ENCODE assay signal across 21 cellular contexts in the genomic region with DNA sequence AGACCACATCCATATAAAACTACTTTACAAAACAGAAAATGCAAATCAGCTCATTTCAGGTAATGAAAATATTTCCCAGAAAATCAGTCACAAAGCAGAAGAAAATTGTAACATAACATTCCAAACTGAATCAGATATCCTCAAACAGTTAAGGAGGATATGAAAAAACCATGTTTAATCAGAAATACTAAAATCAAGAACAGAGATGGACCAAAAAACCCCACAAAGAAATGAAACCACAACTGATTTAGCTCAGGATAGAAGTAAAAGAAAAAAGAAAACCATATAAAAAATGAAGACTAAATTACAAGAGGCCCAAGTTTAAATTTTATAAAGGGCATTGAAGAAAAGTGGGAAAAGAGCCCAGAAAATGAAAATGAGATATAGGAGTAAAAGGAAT.
DNase-seq lines count a peak whose midpoint lies in the region; ATAC-seq and FAIRE-seq lines count a peak whose summit lies in the region.
"Had no signal": no experiment of that assay in that cellular context is flagged by ENCODE, and none has a peak within 500 bp of the region (broad histone marks: within the 10 kb centered on the region; RNA-seq: fewer than 3 reads in every experiment).

No MANE protein-coding gene starts in this region.

- no peaks in the 10 kb centered on the region for H3K27me3 Mint-ChIP-seq in stimulated activated naive CD8-positive, alpha-beta T cell treated with anti-CD3 and anti-CD28 coated beads, Interleukin-15, Interleukin-2, amounts not matched to agents 100 ng/mL and 50 ng/mL, for 24 hours
- no peaks in the 10 kb centered on the region for H3K27me3 Mint-ChIP-seq in activated naive CD8-positive, alpha-beta T cell
- no peaks in the 10 kb centered on the region for H3K27me3 Mint-ChIP-seq in stimulated activated naive B cell treated with anti-CD40 and anti-IgM and Interleukin-4, amounts not matched to agents 10 μg/mL and 1 μg/mL and 100 μg/mL, for 72 hours

- H3K9me3 Mint-ChIP-seq in stimulated activated naive CD8-positive, alpha-beta T cell treated with anti-CD3 and anti-CD28 coated beads, Interleukin-15, Interleukin-2, amounts not matched to agents 100 ng/mL and 50 ng/mL, for 24 hours: no peaks in the 10 kb centered on the region
- no peaks in the 10 kb centered on the region for H3K9me3 Mint-ChIP-seq in activated naive CD8-positive, alpha-beta T cell (ENCODE audit: low read depth)
- no peaks in the 10 kb centered on the region for H3K9me3 Mint-ChIP-seq in stimulated activated naive B cell treated with anti-CD40 and anti-IgM and Interleukin-4, amounts not matched to agents 10 μg/mL and 1 μg/mL and 100 μg/mL, for 72 hours
- H3K9me3 Mint-ChIP-seq: CD8-positive, alpha-beta T cell had no signal

- DNase-seq in stimulated activated naive CD8-positive, alpha-beta T cell treated with anti-CD3 and anti-CD28 coated beads, Interleukin-15, Interleukin-2, amounts not matched to agents 100 U/mL and 50 U/mL, for 24 hours: no peak
- DNase-seq in frontal cortex (ENCODE audit: low spot score in 2 of 2) (no peak), ecto neural progenitor cell (ENCODE audit: low spot score) (no peak), GF-D8 (lab: John Stamatoyannopoulos, UW) (no peak), NCI-H187 treated with DMSO at 0.1 percent for 48 hours (lab: John Stamatoyannopoulos, UW) (no peak)
- DNase-seq in stimulated activated naive B cell treated with anti-CD40 and anti-IgM and Interleukin-4, amounts not matched to agents 10 μg/mL and 1 μg/mL and 100 μg/mL, for 72 hours: no peak
- DNase-seq: ACHN; CD8-positive, alpha-beta T cell; DND-41; GM23248; NCI-H1092 treated with DMSO at 0.1 percent for 48 hours; NCI-H146; NCI-H2081; NCI-H2171; NCI-H345; NCI-H524; NCI-H774; NK-92 treated with Interleukin-12 subunit alpha and Interleukin-12 subunit beta, amount 100 ng/mL, for 24 hours had no signal

- ATAC-seq in stimulated activated naive CD8-positive, alpha-beta T cell treated with anti-CD3 and anti-CD28 coated beads, Interleukin-15, Interleukin-2, amounts not matched to agents 100 U/mL and 50 U/mL, for 24 hours: no peak
- no peak for ATAC-seq in stimulated activated naive B cell treated with anti-CD40 and anti-IgM and Interleukin-4, amounts not matched to agents 10 μg/mL and 1 μg/mL and 100 μg/mL, for 72 hours (replicated peaks)
- ATAC-seq: CD8-positive, alpha-beta T cell; Panc1 had no signal

- peak overlapping the region; percentile 70 for H3K27ac Mint-ChIP-seq in stimulated activated naive CD8-positive, alpha-beta T cell treated with anti-CD3 and anti-CD28 coated beads, Interleukin-15, Interleukin-2, amounts not matched to agents 100 ng/mL and 50 ng/mL, for 24 hours
- peak overlapping the region; percentile 30 for H3K27ac Mint-ChIP-seq in activated naive CD8-positive, alpha-beta T cell
- peak overlapping the region; percentile 11 for H3K27ac Mint-ChIP-seq in stimulated activated naive B cell treated with anti-CD40 and anti-IgM and Interleukin-4, amounts not matched to agents 10 μg/mL and 1 μg/mL and 100 μg/mL, for 72 hours

- FAIRE-seq in frontal cortex (lab: Jason Lieb, UNC): peak; percentile 51

- H3K4me1 Mint-ChIP-seq in stimulated activated naive CD8-positive, alpha-beta T cell treated with anti-CD3 and anti-CD28 coated beads, Interleukin-15, Interleukin-2, amounts not matched to agents 100 ng/mL and 50 ng/mL, for 24 hours (ENCODE audit: low read depth): peaks cover 32% of the 10 kb centered on the region
- peaks cover 22% of the 10 kb centered on the region for H3K4me1 Mint-ChIP-seq in activated naive CD8-positive, alpha-beta T cell (ENCODE audit: low read depth)
- peaks cover 8 to 18% of the 10 kb centered on the region in 2 donors for H3K4me1 Mint-ChIP-seq in stimulated activated naive B cell treated with anti-CD40 and anti-IgM and Interleukin-4, amounts not matched to agents 10 μg/mL and 1 μg/mL and 100 μg/mL, for 72 hours

- peaks cover 82% of the 10 kb centered on the region for H3K36me3 Mint-ChIP-seq in stimulated activated naive CD8-positive, alpha-beta T cell treated with anti-CD3 and anti-CD28 coated beads, Interleukin-15, Interleukin-2, amounts not matched to agents 100 ng/mL and 50 ng/mL, for 24 hours (ENCODE audit: low read depth)
- H3K36me3 Mint-ChIP-seq in activated naive CD8-positive, alpha-beta T cell: peaks cover 30% of the 10 kb centered on the region
- H3K36me3 Mint-ChIP-seq in stimulated activated naive B cell treated with anti-CD40 and anti-IgM and Interleukin-4, amounts not matched to agents 10 μg/mL and 1 μg/mL and 100 μg/mL, for 72 hours: peaks cover 59 to 72% of the 10 kb centered on the region in 2 donors

- H3K4me3 Mint-ChIP-seq in stimulated activated naive CD8-positive, alpha-beta T cell treated with anti-CD3 and anti-CD28 coated beads, Interleukin-15, Interleukin-2, amounts not matched to agents 100 ng/mL and 50 ng/mL, for 24 hours: no peak overlapping the region
- H3K4me3 Mint-ChIP-seq in activated naive CD8-positive, alpha-beta T cell: no peak overlapping the region
- H3K4me3 Mint-ChIP-seq in stimulated activated naive B cell treated with anti-CD40 and anti-IgM and Interleukin-4, amounts not matched to agents 10 μg/mL and 1 μg/mL and 100 μg/mL, for 72 hours: no peak overlapping the region
- H3K4me3 Mint-ChIP-seq: CD8-positive, alpha-beta T cell had no signal

Comparison
In these comparisons a context has a peak if more than half of its experiments do, and no peak if none do; other contexts are left out.
1. H3K27ac Mint-ChIP-seq: peak in every context shown above with its lines; median percentile 70 in stimulated activated naive CD8-positive, alpha-beta T cell treated with anti-CD3 and anti-CD28 coated beads, Interleukin-15, Interleukin-2, amounts not matched to agents 100 ng/mL and 50 ng/mL, for 24 hours; 30 in activated naive CD8-positive, alpha-beta T cell; 11 in stimulated activated naive B cell treated with anti-CD40 and anti-IgM and Interleukin-4, amounts not matched to agents 10 μg/mL and 1 μg/mL and 100 μg/mL, for 72 hours.